Comparison of ENCODE assay signal across 8 cellular contexts in genomic region chr20:25057234-25058050, GRCh38. TPM values are rescaled to one million over a fixed set of nuclear protein-coding genes. Genes with fewer than 3 reads are reported as not detected.
DNase-seq lines count a peak whose midpoint lies in the region; ATAC-seq lines count a peak whose summit lies in the region.

No MANE protein-coding gene starts in this region.

- H3K27ac ChIP-seq in epithelial cell of prostate, result no peak overlapping the region

- DNase-seq in 8988T (peak; percentile 82), NK-92 (lab: John Stamatoyannopoulos, UW; ENCODE audit: unreplicated experiment) (peak; percentile 36), epithelial cell of prostate (ENCODE audit: low read depth, low spot score) (peak; percentile 10), myocyte (ENCODE audit: low read depth) (peak; percentile 47)
- peak; percentile 87 for DNase-seq in activated CD8-positive, alpha-beta memory T cell treated with anti-CD3 and anti-CD28 coated beads, Interleukin-2, amount 50 U/mL, for 48 hours
- DNase-seq in stimulated activated CD8-positive, alpha-beta memory T cell treated with anti-CD3 and anti-CD28 coated beads, Interleukin-7, amount 100 ng/mL, for 48 hours (ENCODE audit: extremely low read depth in 1 of 2, low read depth in 1 of 2), result peak; percentile 58 to 64

- peak; percentile 35 for ATAC-seq in GM18511 (IDR thresholded peaks at IDR 0.05; ENCODE audit: unreplicated experiment)
- peak; percentile 25 for ATAC-seq in HG03025 (IDR thresholded peaks at IDR 0.05; ENCODE audit: low FRiP score, unreplicated experiment)

RNA-seq across cellular contexts. Expression of gene ACSS1, which starts 0.5 kb away (rescaled TPM):
- total RNA-seq in myocyte, result 0.88 and 1.3 TPM in 2 replicates
- 0.16 TPM for polyA plus RNA-seq in myocyte (2012)

RNA-seq across cellular contexts. Expression of gene VSX1, which starts 24.5 kb away (rescaled TPM):
- not detected in 2 replicates for total RNA-seq in myocyte
- not detected for polyA plus RNA-seq in myocyte (2012)

Comparison
In these comparisons a context has a peak if more than half of its experiments do, and no peak if none do; other contexts are left out.
1. DNase-seq: peak in every context shown above with its lines; median percentile 87 in activated CD8-positive, alpha-beta memory T cell treated with anti-CD3 and anti-CD28 coated beads, Interleukin-2, amount 50 U/mL, for 48 hours; 82 in 8988T; 61 in stimulated activated CD8-positive, alpha-beta memory T cell treated with anti-CD3 and anti-CD28 coated beads, Interleukin-7, amount 100 ng/mL, for 48 hours; 47 in myocyte; 36 in NK-92; 10 in epithelial cell of prostate.